14 cellular contexts compared by ENCODE assay signal in genomic region chr7:37149019-37149814, GRCh38.
DNase-seq lines count a peak whose midpoint lies in the region; ATAC-seq and TF ChIP-seq lines count a peak whose summit lies in the region.
"Had no signal": no experiment of that assay in that cellular context is flagged by ENCODE, and none has a peak within 500 bp of the region (broad histone marks: within the 10 kb centered on the region; RNA-seq: fewer than 3 reads in every experiment).

No MANE protein-coding gene starts in this region.

- no peak for DNase-seq in activated CD4-positive, alpha-beta T cell treated with anti-CD3 and anti-CD28 coated beads for 36 hours
- no peak for DNase-seq in activated CD4-positive, alpha-beta T cell treated with anti-CD3 and anti-CD28 coated beads for 48 hours
- DNase-seq in NCI-H524 treated with DMSO at 0.1 percent for 48 hours (lab: John Stamatoyannopoulos, UW), result peak; percentile 17
- DNase-seq in progenitor cell of endocrine pancreas (ENCODE audit: low spot score, unreplicated experiment), result no peak
- no peak for DNase-seq in GOT3 (lab: John Stamatoyannopoulos, UW)
- DNase-seq in ovary, result no peak
- no peak for DNase-seq in left colon
- DNase-seq: GM23248, NCI-H748 treated with DMSO at 0.1 percent for 48 hours, testis, WERI-Rb-1 had no signal

- no peak overlapping the region for H3K4me3 Mint-ChIP-seq in activated CD4-positive, alpha-beta T cell treated with anti-CD3 and anti-CD28 coated beads for 36 hours
- H3K4me3 Mint-ChIP-seq in progenitor cell of endocrine pancreas (ENCODE audit: low read depth), result no peak overlapping the region

- H3K27ac ChIP-seq in ovary, result no peak overlapping the region
- H3K27ac ChIP-seq: GM23248, SJSA1, testis, WERI-Rb-1 had no signal

- H3K4me3 ChIP-seq in ovary, result no peak overlapping the region
- H3K4me3 ChIP-seq: GM23248, SJSA1, testis had no signal

- peaks cover 40% of the 10 kb centered on the region for H3K36me3 Mint-ChIP-seq in activated CD4-positive, alpha-beta T cell treated with anti-CD3 and anti-CD28 coated beads for 36 hours (ENCODE audit: low read depth)
- peaks cover 19% of the 10 kb centered on the region for H3K36me3 Mint-ChIP-seq in progenitor cell of endocrine pancreas (ENCODE audit: insufficient read depth)

- TF ChIP-seq EP300 in ovary (IDR thresholded peaks at IDR 0.05), result no peak

- peak; percentile 61 for ATAC-seq in activated CD4-positive, alpha-beta T cell treated with anti-CD3 and anti-CD28 coated beads for 36 hours
- peak; percentile 70 for ATAC-seq in HG02798 (IDR thresholded peaks at IDR 0.05; ENCODE audit: poor library complexity, unreplicated experiment)
- no peak for ATAC-seq in left colon

- H3K9me3 Mint-ChIP-seq in activated CD4-positive, alpha-beta T cell treated with anti-CD3 and anti-CD28 coated beads for 36 hours (ENCODE audit: low read depth), result no peaks in the 10 kb centered on the region
- peaks cover 6% of the 10 kb centered on the region for H3K9me3 Mint-ChIP-seq in progenitor cell of endocrine pancreas (ENCODE audit: low read depth)

- intact Hi-C loops in activated CD4-positive, alpha-beta T cell treated with anti-CD3 and anti-CD28 coated beads for 36 hours (cut with DNase I, micrococcal nuclease), result no loop called here
- intact Hi-C loops in ovary (cut with DNase I), result no loop called here
- intact Hi-C loops in left colon (cut with DNase I, micrococcal nuclease), result no loop called here

- H3K36me3 ChIP-seq in ovary, result no peaks in the 10 kb centered on the region
- H3K36me3 ChIP-seq: SJSA1, WERI-Rb-1 had no signal

- no peaks in the 10 kb centered on the region for H3K9me3 ChIP-seq in ovary
- H3K9me3 ChIP-seq: SJSA1, testis had no signal

- H3K27me3 ChIP-seq in ovary, result no peaks in the 10 kb centered on the region
- H3K27me3 ChIP-seq: SJSA1, testis had no signal

- H3K27me3 Mint-ChIP-seq in activated CD4-positive, alpha-beta T cell treated with anti-CD3 and anti-CD28 coated beads for 36 hours, result no peaks in the 10 kb centered on the region
- no peaks in the 10 kb centered on the region for H3K27me3 Mint-ChIP-seq in progenitor cell of endocrine pancreas
- H3K27me3 Mint-ChIP-seq: brain had no signal

- no peak overlapping the region for H3K27ac Mint-ChIP-seq in activated CD4-positive, alpha-beta T cell treated with anti-CD3 and anti-CD28 coated beads for 36 hours
- H3K27ac Mint-ChIP-seq in progenitor cell of endocrine pancreas, result peak overlapping the region; percentile 83

- TF ChIP-seq CTCF in progenitor cell of endocrine pancreas (IDR thresholded peaks at IDR 0.05; ENCODE audit: unreplicated experiment), result no peak
- no peak for TF ChIP-seq CTCF in ovary (IDR thresholded peaks at IDR 0.05)

- peaks cover 11% of the 10 kb centered on the region for H3K4me1 Mint-ChIP-seq in activated CD4-positive, alpha-beta T cell treated with anti-CD3 and anti-CD28 coated beads for 36 hours
- H3K4me1 Mint-ChIP-seq in progenitor cell of endocrine pancreas (ENCODE audit: low read depth), result peaks cover 32% of the 10 kb centered on the region

- CTCF ChIA-PET in activated CD4-positive, alpha-beta T cell treated with anti-CD3 and anti-CD28 coated beads for 36 hours (lab: Charles Lee), result interaction anchor here (0.7 kb wide), 1 partner anchor 1511 kb away, joined by 3 read pairs; no protein-coding TSS in a partner anchor

- H3K4me1 ChIP-seq in ovary (ENCODE audit: insufficient read depth), result no peaks in the 10 kb centered on the region
- H3K4me1 ChIP-seq: SJSA1, testis had no signal

- POLR2A ChIA-PET in activated CD4-positive, alpha-beta T cell treated with anti-CD3 and anti-CD28 coated beads for 36 hours (lab: Charles Lee), result no interaction called here

- WGBS in ovary, 3 donors, result 19 to 35% (median 24%) methylated on average over 3 of the region's 3 CpGs

- TF ChIP-seq POLR2A in ovary (IDR thresholded peaks at IDR 0.05), result no peak
